Comparison of ENCODE assay signal across 5 cellular contexts in the genomic region with DNA sequence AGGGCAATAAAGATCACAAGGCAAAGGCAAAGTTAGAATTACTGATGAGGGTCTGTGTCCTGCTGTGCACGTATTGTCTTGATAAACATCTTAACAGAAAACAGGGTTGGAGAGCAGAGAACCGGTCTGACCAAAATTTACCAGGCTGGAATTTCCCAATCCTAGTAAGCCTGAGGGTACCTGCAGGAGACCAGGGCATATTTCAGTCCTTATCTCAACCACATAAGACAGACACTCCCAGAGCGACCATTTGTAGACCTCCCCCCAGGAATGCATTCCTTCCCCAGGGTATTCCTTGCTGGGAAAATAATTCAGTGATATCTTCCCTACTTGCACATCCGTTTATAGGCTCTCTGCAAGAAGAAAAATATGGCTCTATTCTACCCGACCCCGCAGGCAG. TPM values are rescaled to one million over a fixed set of nuclear protein-coding genes. Genes with fewer than 3 reads are reported as not detected.
"Had no signal": no experiment of that assay in that cellular context is flagged by ENCODE, and none has a peak within 500 bp of the region (broad histone marks: within the 10 kb centered on the region; RNA-seq: fewer than 3 reads in every experiment).

No MANE protein-coding gene starts in this region.

RNA-seq across cellular contexts. Expression of gene GSG1, which starts 49.9 kb away (rescaled TPM):
- total RNA-seq: HepG2, HT1080, MCF 10A, Right ventricle myocardium inferior, RPMI7951 had no signal
- polyA plus RNA-seq: HepG2 had no signal
